Comparison of ENCODE assay signal across 18 cellular contexts in genomic region chr10:102997998-102998397, GRCh38.
DNase-seq lines count a peak whose midpoint lies in the region; ATAC-seq and TF ChIP-seq lines count a peak whose summit lies in the region.
"Had no signal": no experiment of that assay in that cellular context is flagged by ENCODE, and none has a peak within 500 bp of the region (broad histone marks: within the 10 kb centered on the region; RNA-seq: fewer than 3 reads in every experiment).

No MANE protein-coding gene starts in this region.

- H3K27me3 ChIP-seq in PC-9 (ENCODE audit: insufficient read depth, low read depth), result no peaks in the 10 kb centered on the region
- H3K27me3 ChIP-seq: tibial nerve had no signal

- H2AFZ ChIP-seq in PC-9, result no peak overlapping the region

- no peak overlapping the region for H3K4me3 ChIP-seq in PC-9
- H3K4me3 ChIP-seq: tibial nerve had no signal

- no peaks in the 10 kb centered on the region for H3K9me3 ChIP-seq in PC-9 (ENCODE audit: insufficient read depth, low read depth)
- H3K9me3 ChIP-seq: tibial nerve had no signal

- H3K27ac Mint-ChIP-seq in T-cell, result no peak overlapping the region
- H3K27ac Mint-ChIP-seq: activated T-cell treated with anti-CD3 and anti-CD28 coated beads, Interleukin-2, amount 50 U/mL, for 72 hours; dendritic cell treated with granulocyte-macrophage colony-stimulating factor and Interleukin-4, amounts not matched to agents 40 ng/mL and 50 ng/mL, for 4 days had no signal

- no peaks in the 10 kb centered on the region for H3K79me2 ChIP-seq in PC-9 (ENCODE audit: low read depth)

- H3K36me3 Mint-ChIP-seq in T-cell, result peaks cover 3% of the 10 kb centered on the region

- no peaks in the 10 kb centered on the region for H3K9me2 ChIP-seq in PC-9 (ENCODE audit: insufficient read depth)

- H3K9me3 Mint-ChIP-seq in T-cell, result no peaks in the 10 kb centered on the region
- H3K9me3 Mint-ChIP-seq: activated T-cell treated with anti-CD3 and anti-CD28 coated beads, Interleukin-2, amount 50 U/mL, for 72 hours; dendritic cell treated with granulocyte-macrophage colony-stimulating factor and Interleukin-4, amounts not matched to agents 40 ng/mL and 50 ng/mL, for 4 days had no signal

- H3K36me3 ChIP-seq in PC-9 (ENCODE audit: low read depth), result no peaks in the 10 kb centered on the region
- H3K36me3 ChIP-seq: tibial nerve had no signal

- in situ Hi-C loops in Caki2 (cut with HindIII; ENCODE audit: low pct_unique_long_range_greater_than_20kb, low sequenced_read_pairs), result no loop called here

- H3K4me1 Mint-ChIP-seq in T-cell, result peaks cover 0 to 17% (median 14%) of the 10 kb centered on the region in 3 donors

- no peaks in the 10 kb centered on the region for H4K20me1 ChIP-seq in PC-9 (ENCODE audit: insufficient read depth)

- no peak overlapping the region for H3K4me3 Mint-ChIP-seq in T-cell
- H3K4me3 Mint-ChIP-seq: activated T-cell treated with anti-CD3 and anti-CD28 coated beads, Interleukin-2, amount 50 U/mL, for 72 hours; dendritic cell treated with granulocyte-macrophage colony-stimulating factor and Interleukin-4, amounts not matched to agents 40 ng/mL and 50 ng/mL, for 4 days had no signal

- ATAC-seq in GM18520 (IDR thresholded peaks at IDR 0.05; ENCODE audit: unreplicated experiment), result peak; percentile 76
- peak; percentile 50 for ATAC-seq in HG02763 (IDR thresholded peaks at IDR 0.05; ENCODE audit: unreplicated experiment)
- ATAC-seq in T-cell (replicated peaks in 1 of 4), result no peak
- ATAC-seq: HCT116 had no signal

- H3K4me1 ChIP-seq in PC-9 (replicated peaks; ENCODE audit: insufficient read depth), result peaks cover 14% of the 10 kb centered on the region
- H3K4me1 ChIP-seq: tibial nerve had no signal

- TF ChIP-seq CTCF in PC-9 (conservative IDR thresholded peaks at IDR 0.05), result no peak

- H3K4me2 ChIP-seq in PC-9, result peak overlapping the region; percentile 54
- H3K4me2 ChIP-seq: KMS-11 had no signal

- H3F3A ChIP-seq in PC-9 (ENCODE audit: insufficient read depth, low read depth), result peaks cover 14% of the 10 kb centered on the region

- BruUV-seq in PC-9 (replicated peaks; lab: Mats Ljungman, UMichigan), result no TSS peak

- H3K27ac ChIP-seq in PC-9, result peak overlapping the region; percentile 43
- H3K27ac ChIP-seq: KMS-11, tibial nerve had no signal

- CTCF ChIA-PET in PC-9 (lab: Charles Lee) (no interaction called here), T-cell (lab: Charles Lee) (no interaction called here)

- peak; percentile 3 for DNase-seq in Caki2 (ENCODE audit: low read depth)
- peak in 1 of 2 experiments; percentile 78 for DNase-seq in PC-9
- DNase-seq in COLO668 (lab: John Stamatoyannopoulos, UW; ENCODE audit: unreplicated experiment), result no peak
- no peak for DNase-seq in MV-4-11 (lab: John Stamatoyannopoulos, UW)
- DNase-seq in inferior parietal cortex (ENCODE audit: extremely low spot score), result no peak
- no peak for DNase-seq in T-cell
- DNase-seq: activated CD4-positive, alpha-beta T cell treated with anti-CD3 and anti-CD28 coated beads for 4 hours; activated T-cell treated with anti-CD3 and anti-CD28 coated beads, Interleukin-2, amount 50 U/mL, for 72 hours; amygdala; NCI-H187 treated with DMSO at 0.1 percent for 48 hours; NCI-H774; retina had no signal

- H3K27me3 Mint-ChIP-seq in T-cell, result no peaks in the 10 kb centered on the region
- H3K27me3 Mint-ChIP-seq: dendritic cell treated with granulocyte-macrophage colony-stimulating factor and Interleukin-4, amounts not matched to agents 40 ng/mL and 50 ng/mL, for 4 days had no signal

- POLR2A ChIA-PET in PC-9 (lab: Charles Lee; ENCODE audit: unreplicated experiment) (no interaction called here), T-cell (lab: Charles Lee) (no interaction called here)

- intact Hi-C loops in PC-9 (cut with micrococcal nuclease; ENCODE audit: unreplicated experiment), result no loop called here

Comparison
In these comparisons a context has a peak if more than half of its experiments do, and no peak if none do; other contexts are left out.
1. ATAC-seq: peak in GM18520 (single experiment) and HG02763 (single experiment); none in T-cell (0 of 4).